ENCODE assay signal across 19 cellular contexts in the genomic region with DNA sequence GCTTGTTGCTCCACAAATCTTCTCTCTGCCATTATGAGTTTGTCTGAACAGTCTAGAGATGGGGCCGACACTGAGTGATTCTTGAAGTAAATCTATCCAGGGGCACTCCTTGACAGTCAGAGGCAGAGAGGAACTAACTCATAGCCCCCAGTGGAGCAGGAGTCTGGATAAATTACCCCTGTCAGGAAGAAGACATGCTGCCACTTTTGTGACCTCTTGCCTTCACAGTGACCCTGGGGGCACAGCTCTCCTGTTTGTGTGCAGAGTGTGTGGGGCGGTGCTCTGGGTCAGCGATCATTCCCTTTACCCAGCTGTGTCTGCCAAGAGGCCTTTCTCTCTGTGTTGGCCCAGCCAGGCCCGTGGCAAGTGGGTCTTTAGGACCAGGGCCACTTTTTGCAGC. TPM values are rescaled to one million over a fixed set of nuclear protein-coding genes. Genes with fewer than 3 reads are reported as not detected.
"Had no signal": no experiment of that assay in that cellular context is flagged by ENCODE, and none has a peak within 500 bp of the region (broad histone marks: within the 10 kb centered on the region; RNA-seq: fewer than 3 reads in every experiment).

No MANE protein-coding gene starts in this region.

- H3K27ac ChIP-seq: gastroesophageal sphincter, heart right ventricle, stomach, testis, upper lobe of right lung had no signal

- H3K9me3 Mint-ChIP-seq: activated T-helper 2 cell treated with anti-CD3 and anti-CD28 coated beads, Interferon-gamma antibody, Interleukin-2, Interleukin-4, amounts not matched to agents 10 μg/mL and 5 μg/mL and 100 μg/mL, durations not matched to agents 14 hours and 24 hours and 36 hours; natural killer cell had no signal

- H3K4me1 ChIP-seq: testis had no signal

- FAIRE-seq: astrocyte, bronchial epithelial cell had no signal

- ATAC-seq: gastroesophageal sphincter, heart right ventricle, natural killer cell, T-helper 17 cell, upper lobe of right lung had no signal

- H3K27me3 ChIP-seq: gastroesophageal sphincter, heart right ventricle, stomach, testis, upper lobe of right lung had no signal

- H3K9me3 ChIP-seq: gastroesophageal sphincter, heart right ventricle, stomach, testis, upper lobe of right lung had no signal

- H3K36me3 ChIP-seq: gastroesophageal sphincter, heart right ventricle, stomach, upper lobe of right lung had no signal

- H3K4me3 ChIP-seq: gastroesophageal sphincter, heart right ventricle, smooth muscle cell, stomach, testis, upper lobe of right lung had no signal

- H3K36me3 Mint-ChIP-seq: natural killer cell had no signal

- H3K27ac Mint-ChIP-seq: activated T-helper 2 cell treated with anti-CD3 and anti-CD28 coated beads, Interferon-gamma antibody, Interleukin-2, Interleukin-4, amounts not matched to agents 10 μg/mL and 5 μg/mL and 100 μg/mL, durations not matched to agents 14 hours and 24 hours and 36 hours; T-helper 17 cell had no signal

- DNase-seq: activated CD4-positive, alpha-beta T cell treated with anti-CD3 and anti-CD28 coated beads, Interleukin-2, amount 50 U/mL, for 1 hour; activated CD4-positive, CD25-positive, alpha-beta regulatory T cell; activated naive CD4-positive, alpha-beta T cell treated with anti-CD3 and anti-CD28 coated beads, Interleukin-2, amount 50 U/mL, for 16 hours; activated T-cell treated with anti-CD3 and anti-CD28 coated beads for 4 hours; erythroblast; heart right ventricle; left cardiac atrium; natural killer cell; nucleus accumbens; posterior cingulate gyrus; stomach; T-helper 17 cell; testis; upper lobe of right lung had no signal

- H3K4me2 ChIP-seq: smooth muscle cell had no signal

- H3K4me3 Mint-ChIP-seq: natural killer cell, T-helper 17 cell had no signal

RNA-seq across cellular contexts. Expression of a gene that starts 54.4 kb away (rescaled TPM):
- total RNA-seq: gastroesophageal sphincter, left cardiac atrium, natural killer cell, smooth muscle cell, upper lobe of right lung had no signal
- polyA plus RNA-seq: smooth muscle cell had no signal
